Comparison of ENCODE assay signal across 2 cellular contexts in genomic region chr1:15683411-15684039, GRCh38.
TF ChIP-seq lines count a peak whose summit lies in the region.

No MANE protein-coding gene starts in this region.

TF ChIP-seq in GM12878, 131 proteins besides CTCF, POLR2A, EP300 and RAD21:
- TF ChIP-seq PKNOX1 (IDR thresholded peaks at IDR 0.05), result no peak
- no peak for TF ChIP-seq CHD1 (IDR thresholded peaks at IDR 0.05; ENCODE audit: low read depth, low read length)
- TF ChIP-seq, protein P1, sequence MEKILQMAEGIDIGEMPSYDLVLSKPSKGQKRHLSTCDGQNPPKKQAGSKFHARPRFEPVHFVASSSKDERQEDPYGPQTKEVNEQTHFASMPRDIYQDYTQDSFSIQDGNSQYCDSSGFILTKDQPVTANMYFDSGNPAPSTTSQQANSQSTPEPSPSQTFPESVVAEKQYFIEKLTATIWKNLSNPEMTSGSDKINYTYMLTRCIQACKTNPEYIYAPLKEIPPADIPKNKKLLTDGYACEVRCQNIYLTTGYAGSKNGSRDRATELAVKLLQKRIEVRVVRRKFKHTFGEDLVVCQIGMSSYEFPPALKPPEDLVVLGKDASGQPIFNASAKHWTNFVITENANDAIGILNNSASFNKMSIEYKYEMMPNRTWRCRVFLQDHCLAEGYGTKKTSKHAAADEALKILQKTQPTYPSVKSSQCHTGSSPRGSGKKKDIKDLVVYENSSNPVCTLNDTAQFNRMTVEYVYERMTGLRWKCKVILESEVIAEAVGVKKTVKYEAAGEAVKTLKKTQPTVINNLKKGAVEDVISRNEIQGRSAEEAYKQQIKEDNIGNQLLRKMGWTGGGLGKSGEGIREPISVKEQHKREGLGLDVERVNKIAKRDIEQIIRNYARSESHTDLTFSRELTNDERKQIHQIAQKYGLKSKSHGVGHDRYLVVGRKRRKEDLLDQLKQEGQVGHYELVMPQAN (conservative IDR thresholded peaks at IDR 0.05), result no peak
- TF ChIP-seq IKZF2 (IDR thresholded peaks at IDR 0.05), result no peak
- peak; percentile 49 for TF ChIP-seq MEF2B (IDR thresholded peaks at IDR 0.05; ENCODE audit: partially characterized antibody, poor library complexity, severe bottlenecking)
- no peak for TF ChIP-seq SMARCA5 (IDR thresholded peaks at IDR 0.05)

TF ChIP-seq in HepG2, 621 proteins besides CTCF, POLR2A, EP300 and RAD21:
- TF ChIP-seq ZNF282 (IDR thresholded peaks at IDR 0.05; ENCODE audit: partially characterized antibody), result no peak
- no peak for TF ChIP-seq MYNN (CRISPR knock-in tag; IDR thresholded peaks at IDR 0.05; ENCODE audit: low read depth)
- TF ChIP-seq ELF4 (CRISPR knock-in tag; IDR thresholded peaks at IDR 0.05; ENCODE audit: borderline replicate concordance), result no peak
- 0 out of 2 replicates have a peak, but pooled peaks have one; percentile 0 for TF ChIP-seq PHF20 (CRISPR knock-in tag; IDR thresholded peaks at IDR 0.05)
- no peak for TF ChIP-seq CEBPB (IDR thresholded peaks at IDR 0.05; ENCODE audit: borderline replicate concordance, low read depth, low read length)
- no peak for TF ChIP-seq ZNF569 (CRISPR knock-in tag; IDR thresholded peaks at IDR 0.05; ENCODE audit: borderline replicate concordance)
- 0 out of 2 replicates have a peak, but pooled peaks have one; percentile 56 for TF ChIP-seq PCBP1 (IDR thresholded peaks at IDR 0.05; ENCODE audit: borderline replicate concordance, low read depth, low read length)
- no peak for TF ChIP-seq ZNF263 (CRISPR knock-in tag; IDR thresholded peaks at IDR 0.05)
TF ChIP-seq in HepG2: peak in this region for 2.
